ENCODE assay signal across 8 cellular contexts in the genomic region with DNA sequence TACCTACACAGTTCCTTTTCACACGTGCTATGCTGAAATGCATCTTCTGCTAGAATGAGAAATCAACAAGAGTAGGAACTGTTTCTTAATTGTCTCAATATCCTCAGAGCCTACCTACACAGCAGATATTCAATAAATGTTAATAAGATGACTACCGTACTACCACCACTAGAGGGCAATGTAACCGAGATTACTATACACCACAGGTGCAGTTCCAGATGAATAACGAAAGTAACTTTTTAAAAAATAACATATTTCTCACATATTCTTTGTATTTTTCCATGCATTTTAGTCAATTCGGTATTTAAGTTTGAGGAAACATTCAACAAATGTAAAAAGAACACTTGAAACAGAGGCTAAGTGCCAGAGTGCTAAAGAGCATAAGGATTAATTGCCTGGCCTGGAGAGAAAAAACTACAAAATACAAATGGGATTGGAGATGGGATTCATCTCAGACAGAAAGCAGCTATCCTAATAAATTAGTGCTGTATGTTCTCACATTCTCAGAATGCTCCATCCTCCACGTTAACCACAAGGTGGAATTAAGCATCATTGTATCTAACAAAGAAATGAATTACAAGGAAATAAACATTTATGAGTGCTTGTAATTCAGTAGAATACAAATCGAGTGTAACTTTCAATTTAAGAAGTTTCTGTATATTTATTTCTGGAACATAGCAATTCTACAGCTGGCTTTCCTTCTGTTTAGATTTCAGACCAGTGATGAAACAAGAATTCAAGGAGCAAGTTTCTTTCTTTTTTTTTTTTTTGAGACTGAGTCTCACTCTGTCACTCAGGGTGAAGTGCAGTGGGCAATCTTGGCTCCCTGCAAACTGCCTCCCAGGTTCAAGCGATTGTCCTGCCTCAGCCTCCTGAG. TPM values are rescaled to one million over a fixed set of nuclear protein-coding genes. Genes with fewer than 3 reads are reported as not detected.
A peak's percentile ranks its signal among the peaks of the same experiment; 100 is the strongest.
DNase-seq lines count a peak whose midpoint lies in the region; ATAC-seq, FAIRE-seq and TF ChIP-seq lines count a peak whose summit lies in the region.

No MANE protein-coding gene starts in this region.

- WGBS in ovary, 3 donors: 15 to 19% (median 17%) methylated on average over 8 of the region's 8 CpGs

- TF ChIP-seq EP300 in ovary (IDR thresholded peaks at IDR 0.05): no peak

- no peak for TF ChIP-seq POLR2A in GM12892 (IDR thresholded peaks at IDR 0.05; ENCODE audit: low read depth, low read length)
- TF ChIP-seq POLR2A in ovary (IDR thresholded peaks at IDR 0.05): no peak

- H3K27ac ChIP-seq in ovary: no peak overlapping the region

- peak; percentile 93 for ATAC-seq in HG02642 (IDR thresholded peaks at IDR 0.05; ENCODE audit: poor library complexity, unreplicated experiment)

- TF ChIP-seq CTCF in fibroblast of the aortic adventitia (IDR thresholded peaks at IDR 0.05; ENCODE audit: insufficient read depth, low read length) (peak; percentile 60), ovary (IDR thresholded peaks at IDR 0.05) (peak in 2 of 3 donors; percentile 57 to 69)

- peak; percentile 37 for DNase-seq in AG08395 (ENCODE audit: low spot score)
- DNase-seq in GM12892 (ENCODE audit: insufficient read length): no peak
- peak; percentile 65 for DNase-seq in NCI-H1092 treated with DMSO at 0.1 percent for 48 hours (lab: John Stamatoyannopoulos, UW)
- DNase-seq in SW480 (ENCODE audit: low spot score): peak; percentile 56
- peak; percentile 81 for DNase-seq in fibroblast of the aortic adventitia (ENCODE audit: low read depth)
- no peak for DNase-seq in ovary
- no peak for DNase-seq in activated naive CD4-positive, alpha-beta T cell treated with anti-CD3 and anti-CD28 coated beads, Interleukin-2, amount 50 U/mL, for 16 hours

- H3K9me3 ChIP-seq in ovary: no peaks in the 10 kb centered on the region

- peak; percentile 95 for FAIRE-seq in GM12892 (lab: Jason Lieb, UNC)

- H3K36me3 ChIP-seq in ovary: no peaks in the 10 kb centered on the region

- H3K27me3 ChIP-seq in ovary: no peaks in the 10 kb centered on the region

- intact Hi-C loops in ovary (cut with DNase I): loop anchor here in 2 of 4 donors (5.0 to 10.0 kb wide), 2 partner anchors 162 to 245 kb away; a partner anchor contains a TSS

- no peaks in the 10 kb centered on the region for H3K4me1 ChIP-seq in ovary (ENCODE audit: insufficient read depth)

- H3K4me3 ChIP-seq in fibroblast of the aortic adventitia (ENCODE audit: low read depth, low read length): no peak overlapping the region
- H3K4me3 ChIP-seq in ovary: no peak overlapping the region

RNA-seq across cellular contexts. Expression of a gene that starts 20.3 kb away (rescaled TPM):
- polyA plus RNA-seq in GM12892 (2012; ENCODE audit: missing spikeins): 1.5 TPM
- total RNA-seq in fibroblast of the aortic adventitia (ENCODE audit: low replicate concordance) (10.9 and 17.8 TPM in 2 replicates), ovary (10 to 100 TPM; 16.5 to 22.3 (median 20.2) TPM)
- polyA plus RNA-seq in ovary: 10 to 100 TPM in 1 of 2 donors, 1 to 10 TPM in 1; 8.4 to 10.9 TPM

Comparison
In these comparisons a context has a peak if more than half of its experiments do, and no peak if none do; other contexts are left out.
1. DNase-seq: peak in AG08395 (single experiment), NCI-H1092 treated with DMSO at 0.1 percent for 48 hours (single experiment), SW480 (single experiment) and fibroblast of the aortic adventitia (single experiment); none in GM12892 (single experiment), ovary (0 of 5) and activated naive CD4-positive, alpha-beta T cell treated with anti-CD3 and anti-CD28 coated beads, Interleukin-2, amount 50 U/mL, for 16 hours (single experiment).